8 cellular contexts compared by ENCODE assay signal in genomic region chr7:156892086-156892800, GRCh38. TPM values are rescaled to one million over a fixed set of nuclear protein-coding genes. Genes with fewer than 3 reads are reported as not detected.
DNase-seq lines count a peak whose midpoint lies in the region; ATAC-seq and TF ChIP-seq lines count a peak whose summit lies in the region.

No MANE protein-coding gene starts in this region.

- H2AFZ ChIP-seq in OCI-LY7 (ENCODE audit: low read length), result peak overlapping the region; percentile 11; the same call in 1 of the 2 replicates
- H2AFZ ChIP-seq in parathyroid adenoma, result peak overlapping the region; percentile 66

- no peaks in the 10 kb centered on the region for H3K36me3 ChIP-seq in A673 (ENCODE audit: insufficient read depth, low read length, poor library complexity, severe bottlenecking)
- H3K36me3 ChIP-seq in OCI-LY7 (ENCODE audit: insufficient read depth, low read length), result peaks cover 34% of the 10 kb centered on the region
- no peaks in the 10 kb centered on the region for H3K36me3 ChIP-seq in parathyroid adenoma (ENCODE audit: control insufficient read depth, insufficient read depth, low read length)
- H3K36me3 ChIP-seq in transverse colon, result no peaks in the 10 kb centered on the region

- ATAC-seq in GM18867 (IDR thresholded peaks at IDR 0.05; ENCODE audit: unreplicated experiment), result peak; percentile 30
- ATAC-seq in HG03108 (IDR thresholded peaks at IDR 0.05; ENCODE audit: unreplicated experiment), result peak; percentile 22

- POLR2A ChIA-PET in A673 (lab: Charles Lee; ENCODE audit: low non-redundant PET) (no interaction called here), OCI-LY7 (lab: Charles Lee) (interaction anchor here (1.1 to 2.0 kb wide), 3 partner anchors 35 to 58 kb away, joined by 3 to 17 read pairs (median 3); partner anchors contain the start of gene NOM1)

- in situ Hi-C loops in transverse colon (cut with MboI; ENCODE audit: low pct_ligation_motif_present in 1 of 4, low pct_unique_long_range_greater_than_20kb in 1 of 4, low sequenced_read_pairs in 3 of 4), result no loop called here

- no peak overlapping the region for H3K9ac ChIP-seq in parathyroid adenoma

- CTCF ChIA-PET in A673 (lab: Charles Lee), result no interaction called here
- CTCF ChIA-PET in OCI-LY7 (lab: Charles Lee; ENCODE audit: unreplicated experiment), result no interaction called here

- H3K4me1 ChIP-seq in A673 (ENCODE audit: insufficient read depth, low read length, poor library complexity, severe bottlenecking) (peaks cover 16% of the 10 kb centered on the region), OCI-LY7 (ENCODE audit: insufficient read depth, low read length, poor library complexity, severe bottlenecking) (peaks cover 30% of the 10 kb centered on the region), parathyroid adenoma (no peaks in the 10 kb centered on the region), transverse colon (peaks cover 11 to 18% (median 15%) of the 10 kb centered on the region in 4 donors)

- peak; percentile 65 for DNase-seq in A673 (ENCODE audit: low spot score)
- DNase-seq in OCI-LY7 (ENCODE audit: low spot score), result peak; percentile 85
- DNase-seq in activated T-helper 9 cell treated with anti-CD3 and anti-CD28 coated beads, Interleukin-2, amount 50 U/mL, for 16 hours (ENCODE audit: low read depth), result peak; percentile 46
- peak; percentile 70 for DNase-seq in germinal center (ENCODE audit: low spot score)
- peak; percentile 64 for DNase-seq in transverse colon

- H3K4me2 ChIP-seq in OCI-LY7 (ENCODE audit: low read length), result peak overlapping the region; percentile 71
- peak overlapping the region; percentile 60 for H3K4me2 ChIP-seq in parathyroid adenoma (ENCODE audit: low read length)

- H3K27ac ChIP-seq in A673 (ENCODE audit: low read depth, low read length, poor library complexity, severe bottlenecking) (peak overlapping the region; percentile 68), OCI-LY7 (ENCODE audit: low read depth, low read length, poor library complexity, severe bottlenecking) (peak overlapping the region; percentile 82), parathyroid adenoma (peak overlapping the region; percentile 82), transverse colon (peak overlapping the region; percentile 96 to 99 (median 97))

- no TSS peak for BruUV-seq in A673 (replicated peaks; lab: Mats Ljungman, UMichigan)
- no TSS peak for BruUV-seq in OCI-LY7 (replicated peaks; lab: Mats Ljungman, UMichigan)

- intact Hi-C loops in A673 (cut with micrococcal nuclease; ENCODE audit: unreplicated experiment), result no loop called here
- intact Hi-C loops in OCI-LY7 (cut with micrococcal nuclease; ENCODE audit: unreplicated experiment), result loop anchor here (2.0 kb wide), 1 partner anchor 57 kb away; the partner anchor contains the start of gene NOM1
- intact Hi-C loops in transverse colon (cut with DNase I; ENCODE audit: low total_unique reads), result no loop called here

- TF ChIP-seq CTCF in A673 (conservative IDR thresholded peaks at IDR 0.05; ENCODE audit: low read depth, low read length) (no peak), OCI-LY7 (conservative IDR thresholded peaks at IDR 0.05; ENCODE audit: low read length) (no peak), parathyroid adenoma (IDR thresholded peaks at IDR 0.05) (no peak), transverse colon (IDR thresholded peaks at IDR 0.05) (no peak)

- no peak for TF ChIP-seq POLR2A in transverse colon (IDR thresholded peaks at IDR 0.05)

- H3K4me3 ChIP-seq in A673 (ENCODE audit: low read depth, low read length, poor library complexity, severe bottlenecking), result peak overlapping the region; percentile 88
- H3K4me3 ChIP-seq in OCI-LY7 (ENCODE audit: low read depth, low read length, poor library complexity, severe bottlenecking), result peak overlapping the region; percentile 81
- H3K4me3 ChIP-seq in parathyroid adenoma (ENCODE audit: low read depth, low read length), result peak overlapping the region; percentile 59
- peak overlapping the region; percentile 67 to 93 (median 82) for H3K4me3 ChIP-seq in transverse colon

- H3K79me2 ChIP-seq in OCI-LY7 (ENCODE audit: insufficient read depth, low read depth, low read length) (peaks cover 55% of the 10 kb centered on the region), parathyroid adenoma (peaks cover 22% of the 10 kb centered on the region)

- 0 out of 2 replicates have a peak, but pooled peaks cover 3% of the 10 kb centered on the region for H4K20me1 ChIP-seq in OCI-LY7 (ENCODE audit: insufficient read depth, low read length)

- H3K9me2 ChIP-seq in OCI-LY7 (ENCODE audit: insufficient read depth, low read length), result no peaks in the 10 kb centered on the region

- TF ChIP-seq EP300 in transverse colon (IDR thresholded peaks at IDR 0.05; ENCODE audit: low read depth), result no peak

- H3K9me3 ChIP-seq in A673 (ENCODE audit: low read depth, low read length, poor library complexity, severe bottlenecking), result no peaks in the 10 kb centered on the region
- no peaks in the 10 kb centered on the region; the same call in 1 of the 2 replicates for H3K9me3 ChIP-seq in OCI-LY7 (ENCODE audit: low read length)
- H3K9me3 ChIP-seq in parathyroid adenoma (ENCODE audit: control insufficient read depth, low read length), result no peaks in the 10 kb centered on the region
- no peaks in the 10 kb centered on the region for H3K9me3 ChIP-seq in transverse colon

- H3K27me3 ChIP-seq in A673 (replicated peaks; ENCODE audit: insufficient read depth, low read depth, low read length, poor library complexity), result no peaks in the 10 kb centered on the region
- no peaks in the 10 kb centered on the region for H3K27me3 ChIP-seq in parathyroid adenoma (ENCODE audit: control insufficient read depth, insufficient read depth, low read length)
- H3K27me3 ChIP-seq in transverse colon, result no peaks in the 10 kb centered on the region

- WGBS in transverse colon (ENCODE audit: low coverage in 1 of 2), 2 donors, result 0 to 1% methylated on average over 2 to 28 of the region's 57 CpGs

RNA-seq across cellular contexts. Expression of gene LMBR1, which starts 0.7 kb away (rescaled TPM):
- 49.5 and 50.7 TPM in 2 replicates for total RNA-seq in A673 (2021)
- 91.1 and 136 TPM in 2 replicates for total RNA-seq in OCI-LY7 (2014; rRNA removed; shearing (Covaris generic))
- 114 and 116 TPM in 2 replicates for total RNA-seq in OCI-LY7 (2022)
- 10 to 100 TPM; 16.7 to 78.1 (median 67.4) TPM for total RNA-seq in transverse colon

RNA-seq across cellular contexts. Expression of gene NOM1, which starts 57.3 kb away (rescaled TPM):
- total RNA-seq in A673 (2021) (34.1 and 34.8 TPM in 2 replicates), OCI-LY7 (2022) (59.9 and 65.9 TPM in 2 replicates), transverse colon (10 to 100 TPM in 3 of 4 donors, 1 to 10 TPM in 1; 6.6 to 22.4 (median 15.2) TPM)
- total RNA-seq in OCI-LY7 (2014; rRNA removed; shearing (Covaris generic)), result 40.2 and 43.8 TPM in 2 replicates

Comparison
In these comparisons a context has a peak if more than half of its experiments do, and no peak if none do; other contexts are left out.
1. Peak in every context shown above with its lines: DNase-seq, ATAC-seq, H3K4me3 ChIP-seq and H3K27ac ChIP-seq.